ENCODE assay signal across 10 cellular contexts in genomic region chr10:125802131-125802530, GRCh38. TPM values are rescaled to one million over a fixed set of nuclear protein-coding genes. Genes with fewer than 3 reads are reported as not detected.
DNase-seq lines count a peak whose midpoint lies in the region; ATAC-seq lines count a peak whose summit lies in the region.
"Had no signal": no experiment of that assay in that cellular context is flagged by ENCODE, and none has a peak within 500 bp of the region (broad histone marks: within the 10 kb centered on the region; RNA-seq: fewer than 3 reads in every experiment).

No MANE protein-coding gene starts in this region.

- DNase-seq in DMS79 (lab: John Stamatoyannopoulos, UW) (peak; percentile 15), NCI-H2171 treated with DMSO at 0.1 percent for 48 hours (lab: John Stamatoyannopoulos, UW) (peak; percentile 46), kidney tubule cell (ENCODE audit: low spot score) (peak; percentile 76), NCI-H2107 (lab: John Stamatoyannopoulos, UW) (no peak), left cardiac atrium (no peak)
- DNase-seq: CD4-positive, CD25-positive, alpha-beta regulatory T cell; DMS53 had no signal

- ATAC-seq in HG03521 (IDR thresholded peaks at IDR 0.05; ENCODE audit: unreplicated experiment) (no peak), left cardiac atrium (no peak)
- ATAC-seq: A549 had no signal

- intact Hi-C loops in left cardiac atrium (cut with DNase I): no loop called here

RNA-seq across cellular contexts. Expression of gene UROS, which starts 20.9 kb away (rescaled TPM):
- 10 to 100 TPM; 59.5 to 68.5 TPM for total RNA-seq in left cardiac atrium

RNA-seq across cellular contexts. Expression of gene BCCIP, which starts 21.2 kb away (rescaled TPM):
- 10 to 100 TPM; 34.8 to 51.1 TPM for total RNA-seq in left cardiac atrium

RNA-seq across cellular contexts. Expression of gene MMP21, which starts 26.5 kb away (rescaled TPM):
- total RNA-seq in left cardiac atrium: under 1 TPM; 0.34 to 0.38 TPM
- total RNA-seq: H1 had no signal

Comparison
In these comparisons a context has a peak if more than half of its experiments do, and no peak if none do; other contexts are left out.
1. DNase-seq: peak in DMS79 (single experiment), NCI-H2171 treated with DMSO at 0.1 percent for 48 hours (single experiment) and kidney tubule cell (single experiment); none in NCI-H2107 (single experiment) and left cardiac atrium (single experiment).